23 cellular contexts compared by ENCODE assay signal in genomic region chr21:46334351-46335140, GRCh38.
"Had no signal": no experiment of that assay in that cellular context is flagged by ENCODE, and none has a peak within 500 bp of the region (broad histone marks: within the 10 kb centered on the region; RNA-seq: fewer than 3 reads in every experiment).

No MANE protein-coding gene starts in this region.

- H3K4me3 Mint-ChIP-seq: activated naive CD8-positive, alpha-beta T cell treated with anti-CD3 and anti-CD28 coated beads for 36 hours; activated T-cell treated with anti-CD3 and anti-CD28 coated beads, Interleukin-2, amount 50 U/mL, for 4 hours; dendritic cell treated with granulocyte-macrophage colony-stimulating factor and Interleukin-4, amounts not matched to agents 40 ng/mL and 50 ng/mL, for 4 days; naive thymus-derived CD4-positive, alpha-beta T cell; neural progenitor cell; stimulated activated naive CD8-positive, alpha-beta T cell treated with anti-CD3 and anti-CD28 coated beads, Interleukin-15, Interleukin-2, amounts not matched to agents 100 ng/mL and 50 ng/mL, for 24 hours had no signal

- H3K9ac ChIP-seq: neural progenitor cell had no signal

- ATAC-seq: activated T-cell treated with anti-CD3 and anti-CD28 coated beads, Interleukin-2, amount 50 U/mL, for 4 hours; left lung; naive thymus-derived CD4-positive, alpha-beta T cell had no signal

- H3K4me1 Mint-ChIP-seq: activated naive CD8-positive, alpha-beta T cell treated with anti-CD3 and anti-CD28 coated beads for 36 hours; neural progenitor cell had no signal

- H3K27ac Mint-ChIP-seq: activated naive CD8-positive, alpha-beta T cell treated with anti-CD3 and anti-CD28 coated beads for 36 hours; activated T-helper 2 cell treated with anti-CD3 and anti-CD28 coated beads, Interferon-gamma antibody, Interleukin-2, Interleukin-4, amounts not matched to agents 10 μg/mL and 5 μg/mL and 100 μg/mL, durations not matched to agents 14 hours and 24 hours and 36 hours; dendritic cell treated with granulocyte-macrophage colony-stimulating factor and Interleukin-4, amounts not matched to agents 40 ng/mL and 50 ng/mL, for 4 days; naive thymus-derived CD4-positive, alpha-beta T cell; neural progenitor cell; stimulated activated naive CD8-positive, alpha-beta T cell treated with anti-CD3 and anti-CD28 coated beads, Interleukin-15, Interleukin-2, amounts not matched to agents 100 ng/mL and 50 ng/mL, for 24 hours had no signal

- H3K36me3 ChIP-seq: ovary had no signal

- DNase-seq: activated CD4-positive, alpha-beta T cell treated with anti-CD3 and anti-CD28 coated beads, Interleukin-2, amount 50 U/mL, for 48 hours; activated CD8-positive, alpha-beta memory T cell treated with anti-CD3 and anti-CD28 coated beads, Interleukin-2, amount 50 U/mL, for 48 hours; activated naive CD4-positive, alpha-beta T cell; activated naive CD8-positive, alpha-beta T cell treated with anti-CD3 and anti-CD28 coated beads for 36 hours; activated T-cell treated with anti-CD3 and anti-CD28 coated beads, Interleukin-2, amount 50 U/mL, for 4 hours; amniotic stem cell; effector CD4-positive, alpha-beta T cell; foreskin fibroblast; naive thymus-derived CD4-positive, alpha-beta T cell; ovary; spleen; stimulated activated CD4-positive, alpha-beta T cell treated with anti-CD3 and anti-CD28 coated beads, Interleukin-4, amount 100 ng/mL, for 1 hour; T-helper 2 cell; tibial artery had no signal

- H3K4me1 ChIP-seq: left lung, neural progenitor cell, prostate gland, spleen, tibial artery had no signal

- H3K9me3 Mint-ChIP-seq: activated naive CD8-positive, alpha-beta T cell treated with anti-CD3 and anti-CD28 coated beads for 36 hours; activated T-cell treated with anti-CD3 and anti-CD28 coated beads, Interleukin-2, amount 50 U/mL, for 4 hours; activated T-helper 2 cell treated with anti-CD3 and anti-CD28 coated beads, Interferon-gamma antibody, Interleukin-2, Interleukin-4, amounts not matched to agents 10 μg/mL and 5 μg/mL and 100 μg/mL, durations not matched to agents 14 hours and 24 hours and 36 hours; naive thymus-derived CD4-positive, alpha-beta T cell; neural progenitor cell; stimulated activated naive CD8-positive, alpha-beta T cell treated with anti-CD3 and anti-CD28 coated beads, Interleukin-15, Interleukin-2, amounts not matched to agents 100 ng/mL and 50 ng/mL, for 24 hours had no signal

- H3K27ac ChIP-seq: cardiac muscle cell, left lung, neural progenitor cell, ovary, prostate gland, spleen, tibial artery had no signal

- H3K27me3 Mint-ChIP-seq: activated naive CD8-positive, alpha-beta T cell treated with anti-CD3 and anti-CD28 coated beads for 36 hours; dendritic cell treated with granulocyte-macrophage colony-stimulating factor and Interleukin-4, amounts not matched to agents 40 ng/mL and 50 ng/mL, for 4 days; naive thymus-derived CD4-positive, alpha-beta T cell; stimulated activated naive CD8-positive, alpha-beta T cell treated with anti-CD3 and anti-CD28 coated beads, Interleukin-15, Interleukin-2, amounts not matched to agents 100 ng/mL and 50 ng/mL, for 24 hours had no signal

- H3K9me3 ChIP-seq: left lung, ovary, prostate gland, spleen, tibial artery had no signal

- FAIRE-seq: endometrium had no signal

- H3K4me3 ChIP-seq: cardiac muscle cell, left lung, lung, neural progenitor cell, ovary, prostate gland, spleen, tibial artery had no signal
